9 cellular contexts compared by ENCODE assay signal in the genomic region with DNA sequence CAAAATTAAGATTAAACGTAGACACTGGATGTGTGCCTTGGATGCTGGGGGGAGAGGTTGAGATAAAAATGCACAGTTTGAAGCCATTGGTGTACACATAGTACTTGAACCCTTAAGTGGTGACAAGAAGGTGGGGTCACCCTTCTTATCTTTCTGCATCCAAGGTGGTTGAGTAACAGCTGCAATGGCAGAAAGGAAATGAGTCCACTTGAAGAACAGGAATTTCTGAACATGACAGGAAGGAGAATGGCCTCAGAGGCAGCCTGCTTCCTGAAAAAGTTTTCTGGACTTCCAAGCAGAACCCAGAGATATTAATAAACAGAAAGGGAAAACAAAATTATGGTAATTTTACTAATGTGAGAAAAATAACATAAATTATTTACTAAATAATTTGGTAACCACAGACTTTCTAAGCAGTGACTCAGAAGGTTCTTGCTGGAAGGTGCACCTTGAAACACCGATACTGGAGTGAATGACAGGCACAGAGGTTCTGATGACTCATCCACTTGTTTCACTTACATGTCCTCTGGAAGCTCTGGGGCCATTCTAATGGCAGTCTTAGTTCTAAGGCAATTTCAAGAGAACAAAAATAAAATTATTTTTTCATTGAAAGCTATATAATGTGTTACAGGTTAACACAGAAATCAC.
DNase-seq lines count a peak whose midpoint lies in the region; ATAC-seq lines count a peak whose summit lies in the region.
"Had no signal": no experiment of that assay in that cellular context is flagged by ENCODE, and none has a peak within 500 bp of the region (broad histone marks: within the 10 kb centered on the region; RNA-seq: fewer than 3 reads in every experiment).

No MANE protein-coding gene starts in this region.

- H3K27ac Mint-ChIP-seq in activated naive CD4-positive, alpha-beta T cell treated with anti-CD3 and anti-CD28 coated beads for 36 hours, result no peak overlapping the region
- no peak overlapping the region for H3K27ac Mint-ChIP-seq in stimulated activated naive CD8-positive, alpha-beta T cell treated with anti-CD3 and anti-CD28 coated beads, Interleukin-15, amount 100 ng/mL, for 72 hours

- intact Hi-C loops in activated naive CD4-positive, alpha-beta T cell treated with anti-CD3 and anti-CD28 coated beads for 36 hours (cut with micrococcal nuclease), result loop anchor here (5.0 kb wide), 1 partner anchor 66 kb away; no protein-coding TSS in a partner anchor

- peak; percentile 88 for ATAC-seq in HG02973 (IDR thresholded peaks at IDR 0.05; ENCODE audit: unreplicated experiment)
- ATAC-seq in stimulated activated naive CD8-positive, alpha-beta T cell treated with anti-CD3 and anti-CD28 coated beads, Interleukin-15, amount 100 ng/mL, for 72 hours, result peak; percentile 84

- no peaks in the 10 kb centered on the region for H3K9me3 Mint-ChIP-seq in activated naive CD4-positive, alpha-beta T cell treated with anti-CD3 and anti-CD28 coated beads for 36 hours
- H3K9me3 Mint-ChIP-seq in stimulated activated naive CD8-positive, alpha-beta T cell treated with anti-CD3 and anti-CD28 coated beads, Interleukin-15, amount 100 ng/mL, for 72 hours, result no peaks in the 10 kb centered on the region

- no peaks in the 10 kb centered on the region for H3K36me3 Mint-ChIP-seq in activated naive CD4-positive, alpha-beta T cell treated with anti-CD3 and anti-CD28 coated beads for 36 hours (ENCODE audit: low read depth)

- H3K27me3 Mint-ChIP-seq in activated naive CD4-positive, alpha-beta T cell treated with anti-CD3 and anti-CD28 coated beads for 36 hours (ENCODE audit: low read depth), result peaks cover 2% of the 10 kb centered on the region
- H3K27me3 Mint-ChIP-seq in stimulated activated naive CD8-positive, alpha-beta T cell treated with anti-CD3 and anti-CD28 coated beads, Interleukin-15, amount 100 ng/mL, for 72 hours, result peaks cover 6% of the 10 kb centered on the region

- H3K4me3 Mint-ChIP-seq in activated naive CD4-positive, alpha-beta T cell treated with anti-CD3 and anti-CD28 coated beads for 36 hours, result no peak overlapping the region
- no peak overlapping the region for H3K4me3 Mint-ChIP-seq in stimulated activated naive CD8-positive, alpha-beta T cell treated with anti-CD3 and anti-CD28 coated beads, Interleukin-15, amount 100 ng/mL, for 72 hours

- peak; percentile 9 for DNase-seq in activated naive CD4-positive, alpha-beta T cell treated with anti-CD3 and anti-CD28 coated beads for 36 hours
- DNase-seq in activated naive CD4-positive, alpha-beta T cell treated with Interleukin-2 at 50 U/mL for 16 hours, result no peak
- DNase-seq in SW 1271 (lab: John Stamatoyannopoulos, UW) (peak; percentile 6 to 44), NCI-H1105 treated with DMSO at 0.1 percent for 48 hours (lab: John Stamatoyannopoulos, UW) (no peak), NCI-H187 (lab: John Stamatoyannopoulos, UW) (no peak), SKM-1 treated with dmso at 0.1 percent for 144 hours (lab: John Stamatoyannopoulos, UW; ENCODE audit: unreplicated experiment) (no peak)
- DNase-seq in stimulated activated naive CD8-positive, alpha-beta T cell treated with anti-CD3 and anti-CD28 coated beads, Interleukin-15, amount 100 ng/mL, for 72 hours, result peak in 1 of 2 donors; percentile 8
- DNase-seq: NCI-H226 had no signal

- peaks cover 12% of the 10 kb centered on the region for H3K4me1 Mint-ChIP-seq in activated naive CD4-positive, alpha-beta T cell treated with anti-CD3 and anti-CD28 coated beads for 36 hours (ENCODE audit: low read depth)
- peaks cover 8% of the 10 kb centered on the region for H3K4me1 Mint-ChIP-seq in stimulated activated naive CD8-positive, alpha-beta T cell treated with anti-CD3 and anti-CD28 coated beads, Interleukin-15, amount 100 ng/mL, for 72 hours

- CTCF ChIA-PET in activated naive CD4-positive, alpha-beta T cell treated with anti-CD3 and anti-CD28 coated beads for 36 hours (lab: Charles Lee), result no interaction called here

Comparison
In these comparisons a context has a peak if more than half of its experiments do, and no peak if none do; other contexts are left out.
1. DNase-seq: peak in activated naive CD4-positive, alpha-beta T cell treated with anti-CD3 and anti-CD28 coated beads for 36 hours (single experiment) and SW 1271 (2 of 2); none in activated naive CD4-positive, alpha-beta T cell treated with Interleukin-2 at 50 U/mL for 16 hours (single experiment), NCI-H1105 treated with DMSO at 0.1 percent for 48 hours (single experiment), NCI-H187 (0 of 2) and SKM-1 treated with dmso at 0.1 percent for 144 hours (single experiment).